Comparison of ENCODE assay signal across 23 cellular contexts in genomic region chr13:28548468-28548867, GRCh38. TPM values are rescaled to one million over a fixed set of nuclear protein-coding genes. Genes with fewer than 3 reads are reported as not detected.
"Had no signal": no experiment of that assay in that cellular context is flagged by ENCODE, and none has a peak within 500 bp of the region (broad histone marks: within the 10 kb centered on the region; RNA-seq: fewer than 3 reads in every experiment).

No MANE protein-coding gene starts in this region.

- ATAC-seq: HepG2, Right ventricle myocardium inferior had no signal

- H3K27ac ChIP-seq: KMS-11, PC-9, Peyer's patch, SJSA1, SK-N-MC had no signal

- H3K27me3 ChIP-seq: Peyer's patch, SJSA1 had no signal

- DNase-seq: IMR-90, Kasumi-1, MM.1S, NCI-H1048, NCI-H1105, NCI-H1417, NCI-H1436 treated with DMSO at 0.1 percent for 48 hours, NCI-H1694, NCI-H187 treated with DMSO at 0.1 percent for 48 hours, NCI-H2029 treated with DMSO at 0.1 percent for 48 hours, NCI-H2171 treated with DMSO at 0.1 percent for 48 hours, NCI-H345, NCI-H446 treated with DMSO at 0.1 percent for 48 hours, NCI-H510A treated with DMSO at 0.1 percent for 48 hours, OCI-M1, PC-9, Peyer's patch, SHP77 treated with DMSO at 0.1 percent for 48 hours had no signal

- H3K4me1 ChIP-seq: SJSA1 had no signal

- H3K4me3 ChIP-seq: PC-9, Peyer's patch, SJSA1, SK-N-MC had no signal

- H3K36me3 ChIP-seq: Peyer's patch, SJSA1 had no signal

RNA-seq across cellular contexts. Expression of gene FLT1, which starts 53.5 kb away (rescaled TPM):
- total RNA-seq: PC-9 had no signal
